Comparison of ENCODE assay signal across 7 cellular contexts in genomic region chr20:25057234-25058050, GRCh38. TPM values are rescaled to one million over a fixed set of nuclear protein-coding genes. Genes with fewer than 3 reads are reported as not detected.
DNase-seq lines count a peak whose midpoint lies in the region; ATAC-seq and TF ChIP-seq lines count a peak whose summit lies in the region.

No MANE protein-coding gene starts in this region.

- peaks cover 15% of the 10 kb centered on the region for H3K27me3 Mint-ChIP-seq in activated CD4-positive, alpha-beta T cell treated with anti-CD3 and anti-CD28 coated beads, Interleukin-2, amount 10 ng/mL, durations not matched to agents 7 days and 5 days
- peaks cover 15% of the 10 kb centered on the region for H3K27me3 Mint-ChIP-seq in dendritic cell treated with granulocyte-macrophage colony-stimulating factor and Interleukin-4, amounts not matched to agents 40 ng/mL and 50 ng/mL, for 4 days

- no peaks in the 10 kb centered on the region for H3K27me3 ChIP-seq in lower lobe of right lung (ENCODE audit: low read depth)

- peak overlapping the region; percentile 94 for H3K27ac Mint-ChIP-seq in activated CD4-positive, alpha-beta T cell treated with anti-CD3 and anti-CD28 coated beads, Interleukin-2, amount 10 ng/mL, durations not matched to agents 7 days and 5 days
- peak overlapping the region; percentile 84 for H3K27ac Mint-ChIP-seq in dendritic cell treated with granulocyte-macrophage colony-stimulating factor and Interleukin-4, amounts not matched to agents 40 ng/mL and 50 ng/mL, for 4 days

- CTCF ChIA-PET in activated CD4-positive, alpha-beta T cell treated with anti-CD3 and anti-CD28 coated beads, Interleukin-2, amount 10 ng/mL, durations not matched to agents 7 days and 5 days (lab: Charles Lee), result interaction anchor here (0.6 to 2.0 kb wide), 6 partner anchors 8 to 127 kb away, joined by 3 to 7 read pairs (median 4); no protein-coding TSS in a partner anchor

- H3K4me1 ChIP-seq in lower lobe of right lung, result peaks cover 54% of the 10 kb centered on the region

- peaks cover 14% of the 10 kb centered on the region for H3K36me3 Mint-ChIP-seq in activated CD4-positive, alpha-beta T cell treated with anti-CD3 and anti-CD28 coated beads, Interleukin-2, amount 10 ng/mL, durations not matched to agents 7 days and 5 days (ENCODE audit: low read depth)
- no peaks in the 10 kb centered on the region for H3K36me3 Mint-ChIP-seq in dendritic cell treated with granulocyte-macrophage colony-stimulating factor and Interleukin-4, amounts not matched to agents 40 ng/mL and 50 ng/mL, for 4 days (ENCODE audit: low read depth)

- POLR2A ChIA-PET in activated CD4-positive, alpha-beta T cell treated with anti-CD3 and anti-CD28 coated beads, Interleukin-2, amount 10 ng/mL, durations not matched to agents 7 days and 5 days (lab: Charles Lee), result interaction anchor here (0.7 to 1.0 kb wide), 3 partner anchors 21 to 103 kb away, joined by 3 read pairs; no protein-coding TSS in a partner anchor

- no peaks in the 10 kb centered on the region for H3K9me3 ChIP-seq in lower lobe of right lung

- ATAC-seq in GM18499 (IDR thresholded peaks at IDR 0.05; ENCODE audit: insufficient read depth, unreplicated experiment) (peak; percentile 12), HG02610 (IDR thresholded peaks at IDR 0.05; ENCODE audit: unreplicated experiment) (peak; percentile 41), lower lobe of right lung (peak; percentile 83 to 86)

- peaks cover 8% of the 10 kb centered on the region for H3K36me3 ChIP-seq in lower lobe of right lung

- intact Hi-C loops in dendritic cell treated with granulocyte-macrophage colony-stimulating factor and Interleukin-4, amounts not matched to agents 40 ng/mL and 50 ng/mL, for 4 days (cut with micrococcal nuclease), result loop anchor here (10.0 kb wide), 1 partner anchor 637 kb away; the partner anchor contains the start of gene ZNF337
- intact Hi-C loops in lower lobe of right lung (cut with DNase I), result no loop called here

- H3K27ac ChIP-seq in lower lobe of right lung, result peak overlapping the region; percentile 97

- TF ChIP-seq CTCF in lower lobe of right lung (IDR thresholded peaks at IDR 0.05), result peak; percentile 7

- peak overlapping the region; percentile 91 for H3K4me3 ChIP-seq in lower lobe of right lung

- no peaks in the 10 kb centered on the region for H3K9me3 Mint-ChIP-seq in activated CD4-positive, alpha-beta T cell treated with anti-CD3 and anti-CD28 coated beads, Interleukin-2, amount 10 ng/mL, durations not matched to agents 7 days and 5 days
- H3K9me3 Mint-ChIP-seq in dendritic cell treated with granulocyte-macrophage colony-stimulating factor and Interleukin-4, amounts not matched to agents 40 ng/mL and 50 ng/mL, for 4 days, result no peaks in the 10 kb centered on the region

- peak overlapping the region; percentile 84 for H3K4me3 Mint-ChIP-seq in activated CD4-positive, alpha-beta T cell treated with anti-CD3 and anti-CD28 coated beads, Interleukin-2, amount 10 ng/mL, durations not matched to agents 7 days and 5 days
- H3K4me3 Mint-ChIP-seq in dendritic cell treated with granulocyte-macrophage colony-stimulating factor and Interleukin-4, amounts not matched to agents 40 ng/mL and 50 ng/mL, for 4 days, result peak overlapping the region; percentile 80

- DNase-seq in NCI-H146 (lab: John Stamatoyannopoulos, UW), result peak; percentile 62
- peak; percentile 81 for DNase-seq in activated CD4-positive, alpha-beta T cell treated with anti-CD3 and anti-CD28 coated beads, Interleukin-2, amount 10 ng/mL, durations not matched to agents 7 days and 5 days
- DNase-seq in lower lobe of right lung, result peak; percentile 87
- peak; percentile 46 to 61 (median 54) for DNase-seq in stimulated activated CD4-positive, alpha-beta T cell treated with anti-CD3 and anti-CD28 coated beads, TNF-alpha, amount 100 ng/mL, for 4 hours (ENCODE audit: low read depth in 3 of 3)

- H3K4me1 Mint-ChIP-seq in activated CD4-positive, alpha-beta T cell treated with anti-CD3 and anti-CD28 coated beads, Interleukin-2, amount 10 ng/mL, durations not matched to agents 7 days and 5 days, result peaks cover 55% of the 10 kb centered on the region
- peaks cover 44% of the 10 kb centered on the region for H3K4me1 Mint-ChIP-seq in dendritic cell treated with granulocyte-macrophage colony-stimulating factor and Interleukin-4, amounts not matched to agents 40 ng/mL and 50 ng/mL, for 4 days (ENCODE audit: low read depth)

RNA-seq across cellular contexts. Expression of gene ACSS1, which starts 0.5 kb away (rescaled TPM):
- 10 to 100 TPM; 41.1 to 54.1 TPM for total RNA-seq in activated CD4-positive, alpha-beta T cell treated with anti-CD3 and anti-CD28 coated beads, Interleukin-2, amount 10 ng/mL, durations not matched to agents 7 days and 5 days
- 41.8 TPM for total RNA-seq in lower lobe of right lung

RNA-seq across cellular contexts. Expression of gene VSX1, which starts 24.5 kb away (rescaled TPM):
- not detected for total RNA-seq in activated CD4-positive, alpha-beta T cell treated with anti-CD3 and anti-CD28 coated beads, Interleukin-2, amount 10 ng/mL, durations not matched to agents 7 days and 5 days
- total RNA-seq in lower lobe of right lung, result not detected

Comparison
In these comparisons a context has a peak if more than half of its experiments do, and no peak if none do; other contexts are left out.
1. Peak in every context shown above with its lines: DNase-seq, ATAC-seq, H3K4me3 ChIP-seq and H3K27ac ChIP-seq.
2. ATAC-seq: peak in every context shown above with its lines; median percentile 84 in lower lobe of right lung; 41 in HG02610; 12 in GM18499.